17 cellular contexts compared by ENCODE assay signal in the genomic region with DNA sequence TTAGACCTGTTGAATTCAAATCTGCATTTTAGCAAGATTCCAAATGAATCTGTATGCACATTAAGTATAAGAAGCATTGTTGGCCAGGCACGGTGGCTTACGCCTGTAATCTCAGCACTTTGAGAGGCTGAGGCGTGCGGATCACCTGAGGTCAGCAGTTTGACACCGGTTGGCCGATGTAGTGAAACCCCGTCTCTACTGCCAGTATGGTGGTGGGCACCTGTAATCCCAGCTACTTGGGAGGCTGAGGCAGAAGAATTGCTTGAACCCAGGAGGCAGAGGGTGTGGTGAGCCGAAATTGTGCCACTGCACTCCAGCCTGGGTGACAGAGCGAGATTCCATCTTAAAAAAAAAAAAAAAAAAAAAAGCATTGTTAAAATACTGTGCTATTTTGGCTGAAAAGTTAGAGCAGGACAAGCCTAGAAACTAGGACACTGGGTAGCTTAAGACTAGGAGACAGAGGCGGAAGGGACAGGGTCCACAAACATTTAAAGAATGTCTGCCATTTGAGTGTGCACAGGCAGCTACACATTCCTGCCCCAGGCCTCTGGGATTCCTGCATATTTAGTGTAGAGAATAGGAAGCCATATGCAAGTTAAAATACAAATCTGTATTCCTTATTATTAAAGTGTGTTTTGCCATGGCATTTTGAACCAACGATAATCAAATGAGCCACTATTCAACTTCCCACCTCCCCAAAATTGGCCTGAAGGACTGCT. TPM values are rescaled to one million over a fixed set of nuclear protein-coding genes. Genes with fewer than 3 reads are reported as not detected.
A peak's percentile ranks its signal among the peaks of the same experiment; 100 is the strongest.
DNase-seq lines count a peak whose midpoint lies in the region; FAIRE-seq and TF ChIP-seq lines count a peak whose summit lies in the region.
"Had no signal": no experiment of that assay in that cellular context is flagged by ENCODE, and none has a peak within 500 bp of the region (broad histone marks: within the 10 kb centered on the region; RNA-seq: fewer than 3 reads in every experiment).

No MANE protein-coding gene starts in this region.

- in situ Hi-C loops in mammary epithelial cell (cut with MboI; ENCODE audit: low sequenced_read_pairs in 2 of 2) = no loop called here

- H3K9me3 Mint-ChIP-seq in MCF 10A (ENCODE audit: unreplicated experiment) = no peaks in the 10 kb centered on the region
- no peaks in the 10 kb centered on the region for H3K9me3 Mint-ChIP-seq in activated T-helper 1 cell treated with anti-CD3 and anti-CD28 coated beads, Interleukin-12 subunit alpha, Interleukin-12 subunit beta, Interleukin-2, Interleukin-4 antibody, amounts not matched to agents 30 ng/mL and 10 ng/mL and 1 ng/mL, durations not matched to agents 14 hours and 24 hours and 36 hours

- H3K4me3 ChIP-seq in mammary epithelial cell (replicated peaks in 1 of 3; ENCODE audit: insufficient read depth in 1 of 3, low read depth in 2 of 3, low read length in 3 of 3) (no peak overlapping the region), keratinocyte (ENCODE audit: control insufficient read depth in 2 of 3, extremely low read depth in 1 of 3, insufficient read depth in 2 of 3, low read depth in 1 of 3, low read length in 3 of 3) (no peak overlapping the region), MM.1S (ENCODE audit: low read length) (no peak overlapping the region)
- H3K4me3 ChIP-seq: stomach had no signal

- peak overlapping the region; percentile 66 for H2AFZ ChIP-seq in mammary epithelial cell (ENCODE audit: low read depth, low read length)
- H2AFZ ChIP-seq in keratinocyte (ENCODE audit: control insufficient read depth, low read length) = peak overlapping the region; percentile 41
- no peak overlapping the region for H2AFZ ChIP-seq in MM.1S (ENCODE audit: low read length)

- peak overlapping the region; percentile 30 for H3K4me2 ChIP-seq in mammary epithelial cell (ENCODE audit: insufficient read depth, low read depth, low read length)
- H3K4me2 ChIP-seq in keratinocyte (ENCODE audit: control insufficient read depth, extremely low read depth, insufficient read depth, low read depth, low read length) = no peak overlapping the region
- H3K4me2 ChIP-seq in MM.1S (ENCODE audit: low read depth, low read length) = no peak overlapping the region

- H3K27ac ChIP-seq in mammary epithelial cell (ENCODE audit: insufficient read depth, low read depth, low read length) = no peak overlapping the region
- no peak overlapping the region for H3K27ac ChIP-seq in keratinocyte (ENCODE audit: control insufficient read depth, insufficient read depth, low read length)
- H3K27ac ChIP-seq in MM.1S (ENCODE audit: low read length) = no peak overlapping the region
- H3K27ac ChIP-seq: WERI-Rb-1 had no signal

- H3K79me2 ChIP-seq in mammary epithelial cell (ENCODE audit: insufficient read depth, low read length) (no peaks in the 10 kb centered on the region), keratinocyte (ENCODE audit: control insufficient read depth, insufficient read depth, low read length) (no peaks in the 10 kb centered on the region), MM.1S (ENCODE audit: low read length) (no peaks in the 10 kb centered on the region)

- no peak overlapping the region for H3K27ac Mint-ChIP-seq in MCF 10A (ENCODE audit: low read depth, unreplicated experiment)
- no peak overlapping the region for H3K27ac Mint-ChIP-seq in activated T-helper 1 cell treated with anti-CD3 and anti-CD28 coated beads, Interleukin-12 subunit alpha, Interleukin-12 subunit beta, Interleukin-2, Interleukin-4 antibody, amounts not matched to agents 30 ng/mL and 10 ng/mL and 1 ng/mL, durations not matched to agents 14 hours and 24 hours and 36 hours

- H3K27me3 Mint-ChIP-seq in MCF 10A (ENCODE audit: insufficient read depth, unreplicated experiment) = no peaks in the 10 kb centered on the region
- peaks cover 2% of the 10 kb centered on the region for H3K27me3 Mint-ChIP-seq in activated T-helper 1 cell treated with anti-CD3 and anti-CD28 coated beads, Interleukin-12 subunit alpha, Interleukin-12 subunit beta, Interleukin-2, Interleukin-4 antibody, amounts not matched to agents 30 ng/mL and 10 ng/mL and 1 ng/mL, durations not matched to agents 14 hours and 24 hours and 36 hours (ENCODE audit: insufficient read depth)

- dilution Hi-C loops in mammary epithelial cell (cut with HindIII; ENCODE audit: low sequenced_read_pairs) = loop anchor here (5.0 kb wide), 1 partner anchor 39 kb away; no protein-coding TSS in a partner anchor
- dilution Hi-C loops in keratinocyte (cut with MboI; ENCODE audit: extremely low pct_ligation_motif_present, low sequenced_read_pairs) = no loop called here

- H3K27me3 ChIP-seq in mammary epithelial cell (ENCODE audit: insufficient read depth, low read length) (no peaks in the 10 kb centered on the region), keratinocyte (ENCODE audit: control insufficient read depth, extremely low read depth, insufficient read depth, low read length) (no peaks in the 10 kb centered on the region), MM.1S (replicated peaks; ENCODE audit: insufficient read depth, low read length) (no peaks in the 10 kb centered on the region)
- H3K27me3 ChIP-seq: pancreas, stomach had no signal

- no peaks in the 10 kb centered on the region for H3K36me3 ChIP-seq in mammary epithelial cell (ENCODE audit: insufficient read depth, low read length)
- no peaks in the 10 kb centered on the region for H3K36me3 ChIP-seq in keratinocyte (ENCODE audit: control insufficient read depth in 2 of 2, extremely low read depth in 1 of 2, insufficient read depth in 2 of 2, low read length in 2 of 2)
- no peaks in the 10 kb centered on the region for H3K36me3 ChIP-seq in MM.1S (replicated peaks; ENCODE audit: insufficient read depth, low read length)
- H3K36me3 ChIP-seq: pancreas, stomach, WERI-Rb-1 had no signal

- H3K4me3 Mint-ChIP-seq in MCF 10A (ENCODE audit: unreplicated experiment) = no peak overlapping the region
- no peak overlapping the region for H3K4me3 Mint-ChIP-seq in activated T-helper 1 cell treated with anti-CD3 and anti-CD28 coated beads, Interleukin-12 subunit alpha, Interleukin-12 subunit beta, Interleukin-2, Interleukin-4 antibody, amounts not matched to agents 30 ng/mL and 10 ng/mL and 1 ng/mL, durations not matched to agents 14 hours and 24 hours and 36 hours

- no peaks in the 10 kb centered on the region for H4K20me1 ChIP-seq in mammary epithelial cell (ENCODE audit: insufficient read depth, low read length)
- H4K20me1 ChIP-seq in keratinocyte (ENCODE audit: control insufficient read depth, extremely low read depth, insufficient read depth, low read length) = no peaks in the 10 kb centered on the region
- H4K20me1 ChIP-seq in MM.1S (ENCODE audit: insufficient read depth, low read length) = no peaks in the 10 kb centered on the region

- TF ChIP-seq CTCF in mammary epithelial cell (conservative IDR thresholded peaks at IDR 0.05 in 1 of 2, IDR thresholded peaks at IDR 0.05 in 1 of 2; ENCODE audit: extremely low read depth in 1 of 2, insufficient read depth in 1 of 2, low read depth in 1 of 2, low read length in 2 of 2) (no peak), MCF 10A (IDR thresholded peaks at IDR 0.05; ENCODE audit: unreplicated experiment) (no peak), keratinocyte (optimal IDR thresholded peaks at IDR 0.05 in 1 of 3, IDR thresholded peaks at IDR 0.05 in 1 of 3, conservative IDR thresholded peaks at IDR 0.05 in 1 of 3; ENCODE audit: extremely low read depth in 1 of 3, insufficient read depth in 2 of 3, low read length in 3 of 3) (no peak), MM.1S (IDR thresholded peaks at IDR 0.05; ENCODE audit: low read length) (no peak)

- H3K9me3 ChIP-seq in mammary epithelial cell (replicated peaks; ENCODE audit: insufficient read depth, low read length) = no peaks in the 10 kb centered on the region
- H3K9me3 ChIP-seq in keratinocyte (ENCODE audit: control insufficient read depth, low read depth, low read length) = no peaks in the 10 kb centered on the region
- H3K9me3 ChIP-seq in MM.1S (replicated peaks; ENCODE audit: insufficient read depth, low read length) = no peaks in the 10 kb centered on the region
- H3K9me3 ChIP-seq: pancreas, stomach had no signal

- no peaks in the 10 kb centered on the region for H3K36me3 Mint-ChIP-seq in MCF 10A (ENCODE audit: insufficient read depth, unreplicated experiment)
- H3K36me3 Mint-ChIP-seq in activated T-helper 1 cell treated with anti-CD3 and anti-CD28 coated beads, Interleukin-12 subunit alpha, Interleukin-12 subunit beta, Interleukin-2, Interleukin-4 antibody, amounts not matched to agents 30 ng/mL and 10 ng/mL and 1 ng/mL, durations not matched to agents 14 hours and 24 hours and 36 hours (ENCODE audit: low read depth) = no peaks in the 10 kb centered on the region

- peaks cover 5% of the 10 kb centered on the region for H3F3A ChIP-seq in MM.1S (ENCODE audit: insufficient read depth, low read length)

- no peak for DNase-seq in mammary epithelial cell
- no peak for DNase-seq in MCF 10A (ENCODE audit: unreplicated experiment)
- peak; percentile 13 for DNase-seq in amniotic stem cell (lab: John Stamatoyannopoulos, UW)
- DNase-seq in keratinocyte (ENCODE audit: low read depth, low spot score) = no peak
- DNase-seq in NAMALWA (ENCODE audit: low spot score) = no peak
- no peak for DNase-seq in MM.1S
- DNase-seq in activated T-helper 1 cell treated with anti-CD3 and anti-CD28 coated beads, Interleukin-12 subunit alpha, Interleukin-12 subunit beta, Interleukin-2, Interleukin-4 antibody, amounts not matched to agents 30 ng/mL and 10 ng/mL and 1 ng/mL, durations not matched to agents 14 hours and 24 hours and 36 hours (ENCODE audit: low spot score) = no peak
- DNase-seq in kidney glomerular epithelial cell (lab: John Stamatoyannopoulos, UW) = no peak
- DNase-seq: activated T-cell treated with anti-CD3 and anti-CD28 coated beads, Interleukin-2, amount 50 U/mL, for 1 hour; DMS79 treated with DMSO at 0.1 percent for 48 hours; NCI-H226; pancreas; stimulated activated CD4-positive, alpha-beta T cell treated with anti-CD3 and anti-CD28 coated beads, Interleukin-4, amount 100 ng/mL, for 1 hour; stomach; WERI-Rb-1 had no signal

- H3K4me1 Mint-ChIP-seq in MCF 10A (ENCODE audit: insufficient read depth, unreplicated experiment) = peaks cover 10% of the 10 kb centered on the region
- H3K4me1 Mint-ChIP-seq in activated T-helper 1 cell treated with anti-CD3 and anti-CD28 coated beads, Interleukin-12 subunit alpha, Interleukin-12 subunit beta, Interleukin-2, Interleukin-4 antibody, amounts not matched to agents 30 ng/mL and 10 ng/mL and 1 ng/mL, durations not matched to agents 14 hours and 24 hours and 36 hours (ENCODE audit: low read depth) = peaks cover 2% of the 10 kb centered on the region

- CTCF ChIA-PET in mammary epithelial cell (lab: Charles Lee; ENCODE audit: low non-redundant PET) = no interaction called here
- CTCF ChIA-PET in MCF 10A (lab: Yijun Ruan, JAX) = interaction anchor here (1.6 kb wide), 1 partner anchor 12 kb away, joined by 7 read pairs; no protein-coding TSS in a partner anchor

- H3K4me1 ChIP-seq in mammary epithelial cell (ENCODE audit: insufficient read depth, low read length) = peaks cover 16% of the 10 kb centered on the region
- peaks cover 5% of the 10 kb centered on the region for H3K4me1 ChIP-seq in keratinocyte (ENCODE audit: control insufficient read depth, extremely low read depth, insufficient read depth, low read length)
- 0 out of 2 replicates have a peak, but pooled peaks cover 5% of the 10 kb centered on the region for H3K4me1 ChIP-seq in MM.1S (ENCODE audit: low read length)

- POLR2A ChIA-PET in MCF 10A (lab: Yijun Ruan, JAX) = interaction anchor here (1.2 to 7.1 kb wide), 5 partner anchors 8 to 50 kb away, joined by 5 to 55 read pairs (median 9); partner anchors contain the start of gene EEF1A1

- H3K9me1 ChIP-seq in keratinocyte (ENCODE audit: control insufficient read depth, extremely low read depth, insufficient read depth, low read length) = no peaks in the 10 kb centered on the region

- no peaks in the 10 kb centered on the region for H3K9me2 ChIP-seq in MM.1S (replicated peaks; ENCODE audit: insufficient read depth, low read length)

- WGBS in mammary epithelial cell (ENCODE audit: low coverage, missing lambda C conversion rate) = 80% methylated on average over 8 of the region's 11 CpGs

- BruUV-seq in mammary epithelial cell (replicated peaks; lab: Mats Ljungman, UMichigan) (no TSS peak), MCF 10A (replicated peaks; lab: Mats Ljungman, UMichigan) (no TSS peak)

- FAIRE-seq in keratinocyte (lab: Jason Lieb, UNC) = no peak
- FAIRE-seq: A204.1, bronchial epithelial cell, pancreas had no signal

- intact Hi-C loops in mammary epithelial cell (cut with micrococcal nuclease) (no loop called here), MCF 10A (cut with micrococcal nuclease) (loop anchor here (5.0 kb wide), 1 partner anchor 44 kb away; the partner anchor contains the start of gene EEF1A1)
- intact Hi-C loops in activated T-helper 1 cell treated with anti-CD3 and anti-CD28 coated beads, Interleukin-12 subunit alpha, Interleukin-12 subunit beta, Interleukin-2, Interleukin-4 antibody, amounts not matched to agents 30 ng/mL and 10 ng/mL and 1 ng/mL, durations not matched to agents 14 hours and 24 hours and 36 hours (cut with micrococcal nuclease) = no loop called here

- H3K9ac ChIP-seq in mammary epithelial cell (ENCODE audit: insufficient read depth, low read length) = no peak overlapping the region
- H3K9ac ChIP-seq in keratinocyte (ENCODE audit: control insufficient read depth, extremely low read depth, insufficient read depth, low read length) = no peak overlapping the region
- no peak overlapping the region for H3K9ac ChIP-seq in MM.1S (ENCODE audit: low read length)

RNA-seq across cellular contexts. Expression of gene EEF1A1, which starts 45.1 kb away (rescaled TPM):
- total RNA-seq in mammary epithelial cell = over 10,000 TPM in 1 of 2 donors, 1,000 to 10,000 TPM in 1; 7,332 to 17,769 TPM
- polyA plus RNA-seq in mammary epithelial cell = 9,911 TPM
- 7,532 TPM for polyA minus RNA-seq in mammary epithelial cell
- total RNA-seq in MCF 10A (2022) = 13,507 and 14,346 TPM in 2 replicates
- 9,858 to 11,226 TPM (median 10,860 TPM) in 3 replicates for polyA plus RNA-seq in keratinocyte
- polyA plus RNA-seq in keratinocyte (2011; ENCODE audit: low read depth) = 6,665 TPM
- polyA plus RNA-seq in keratinocyte (2011; cell fraction: cytosol; rRNA removed) = 11,685 and 14,872 TPM in 2 replicates
- 3,107 and 3,232 TPM in 2 replicates for polyA plus RNA-seq in keratinocyte (2011; cell fraction: nucleus; rRNA removed)
- 6,746 and 12,205 TPM in 2 replicates for polyA plus RNA-seq in keratinocyte (2012; ENCODE audit: low replicate concordance)
- polyA minus RNA-seq in keratinocyte = 7,780 to 11,023 TPM (median 10,902 TPM) in 3 replicates
- 5,820 TPM for polyA minus RNA-seq in keratinocyte (2011; cell fraction: cytosol; rRNA and poly(A)+ RNA removed)
- 993 and 1,688 TPM in 2 replicates for polyA minus RNA-seq in keratinocyte (2011; cell fraction: nucleus; rRNA and poly(A)+ RNA removed)
- total RNA-seq in activated T-helper 1 cell treated with anti-CD3 and anti-CD28 coated beads, Interleukin-12 subunit alpha, Interleukin-12 subunit beta, Interleukin-2, Interleukin-4 antibody, amounts not matched to agents 30 ng/mL and 10 ng/mL and 1 ng/mL, durations not matched to agents 14 hours and 24 hours and 36 hours = 8,439 and 8,694 TPM in 2 replicates
